In genomic region chr5:115543365-115543700, GRCh38 we compare ENCODE assay signal across 8 cellular contexts. TPM values are rescaled to one million over a fixed set of nuclear protein-coding genes. Genes with fewer than 3 reads are reported as not detected.
DNase-seq lines count a peak whose midpoint lies in the region; FAIRE-seq and TF ChIP-seq lines count a peak whose summit lies in the region.

No MANE protein-coding gene starts in this region.

- H3K36me3 ChIP-seq in SK-N-MC (ENCODE audit: insufficient read depth, low read length), result peaks cover 47% of the 10 kb centered on the region
- no peaks in the 10 kb centered on the region for H3K36me3 ChIP-seq in rectal smooth muscle tissue (ENCODE audit: control insufficient read depth, insufficient read depth, low read length)

- H3K4me3 ChIP-seq in SK-N-MC, result peak overlapping the region; percentile 87
- peak overlapping the region; percentile 92 for H3K4me3 ChIP-seq in rectal smooth muscle tissue (ENCODE audit: low read length)

- peaks cover 9% of the 10 kb centered on the region; the same call in 1 of the 2 replicates for H3K9me3 ChIP-seq in SK-N-MC (ENCODE audit: low read depth, low read length)

- H3K27ac ChIP-seq in SK-N-MC (peak overlapping the region; percentile 82), rectal smooth muscle tissue (ENCODE audit: low read depth, low read length) (peak overlapping the region; percentile 98)

- no peak for TF ChIP-seq POLR2A in GM12892 (IDR thresholded peaks at IDR 0.05; ENCODE audit: low read depth, low read length)

- FAIRE-seq in GM12892 (lab: Jason Lieb, UNC) (peak; percentile 62), urothelium cell line (lab: Jason Lieb, UNC) (no peak), RCC 7860 (lab: Jason Lieb, UNC) (no peak)

- peak overlapping the region; percentile 93 for H3K9ac ChIP-seq in SK-N-MC (ENCODE audit: insufficient read length)
- H3K9ac ChIP-seq in rectal smooth muscle tissue (ENCODE audit: low read length), result peak overlapping the region; percentile 66

- H3K4me1 ChIP-seq in rectal smooth muscle tissue (ENCODE audit: control insufficient read depth, insufficient read depth, low read length), result peaks cover 25% of the 10 kb centered on the region

- no peaks in the 10 kb centered on the region for H3K27me3 ChIP-seq in rectal smooth muscle tissue (ENCODE audit: control insufficient read depth, insufficient read depth, low read length)

- DNase-seq in GM12892 (ENCODE audit: insufficient read length) (no peak), SK-N-MC (ENCODE audit: low read depth, low spot score) (no peak), fibroblast of peridontal ligament (ENCODE audit: extremely low read depth) (peak; percentile 31), urothelium cell line (ENCODE audit: low spot score) (no peak), NCI-H774 (lab: John Stamatoyannopoulos, UW) (no peak), RCC 7860 (ENCODE audit: low spot score) (no peak), NCI-H1048 (lab: John Stamatoyannopoulos, UW) (no peak)

RNA-seq across cellular contexts. Expression of gene FEM1C, which starts 1.2 kb away (rescaled TPM):
- 11.9 TPM for polyA plus RNA-seq in GM12892 (2012; ENCODE audit: missing spikeins)

RNA-seq across cellular contexts. Expression of gene TICAM2, which starts 58.9 kb away (rescaled TPM):
- 7.1 TPM for polyA plus RNA-seq in GM12892 (2012; ENCODE audit: missing spikeins)
